Comparison of ENCODE assay signal across 9 cellular contexts in genomic region chr17:67491009-67491677, GRCh38.
DNase-seq lines count a peak whose midpoint lies in the region; ATAC-seq and TF ChIP-seq lines count a peak whose summit lies in the region.
"Had no signal": no experiment of that assay in that cellular context is flagged by ENCODE, and none has a peak within 500 bp of the region (broad histone marks: within the 10 kb centered on the region; RNA-seq: fewer than 3 reads in every experiment).

No MANE protein-coding gene starts in this region.

- no peaks in the 10 kb centered on the region for H3K27me3 Mint-ChIP-seq in naive thymus-derived CD8-positive, alpha-beta T cell
- no peaks in the 10 kb centered on the region for H3K27me3 Mint-ChIP-seq in activated naive CD4-positive, alpha-beta T cell treated with anti-CD3 and anti-CD28 coated beads, Interleukin-2, amount 10 ng/mL, durations not matched to agents 7 days and 5 days

- peaks cover 0 to 32% (median 6%) of the 10 kb centered on the region in 3 donors for H3K36me3 Mint-ChIP-seq in naive thymus-derived CD8-positive, alpha-beta T cell
- H3K36me3 Mint-ChIP-seq in activated naive CD4-positive, alpha-beta T cell treated with anti-CD3 and anti-CD28 coated beads, Interleukin-2, amount 10 ng/mL, durations not matched to agents 7 days and 5 days: peaks cover 12% of the 10 kb centered on the region

- peak overlapping the region in 7 of 10 donors; percentile 0 to 73 (median 30) for H3K4me3 Mint-ChIP-seq in naive thymus-derived CD8-positive, alpha-beta T cell
- H3K4me3 Mint-ChIP-seq in activated naive CD4-positive, alpha-beta T cell treated with anti-CD3 and anti-CD28 coated beads, Interleukin-2, amount 10 ng/mL, durations not matched to agents 7 days and 5 days: no peak overlapping the region
- H3K4me3 Mint-ChIP-seq: T-helper 1 cell treated with Interleukin-12 subunit alpha and Interleukin-12 subunit beta and Interleukin-4 antibody, amounts not matched to agents 30 μg/mL and 1 μg/mL, for 36 hours had no signal

- TF ChIP-seq CTCF in fibroblast of mammary gland (conservative IDR thresholded peaks at IDR 0.05; ENCODE audit: control insufficient read depth, insufficient read depth, low read depth, low read length): no peak

- peak overlapping the region; percentile 53 to 88 (median 68) for H3K27ac Mint-ChIP-seq in naive thymus-derived CD8-positive, alpha-beta T cell
- H3K27ac Mint-ChIP-seq in activated naive CD4-positive, alpha-beta T cell treated with anti-CD3 and anti-CD28 coated beads, Interleukin-2, amount 10 ng/mL, durations not matched to agents 7 days and 5 days: no peak overlapping the region
- H3K27ac Mint-ChIP-seq: T-helper 1 cell treated with Interleukin-12 subunit alpha and Interleukin-12 subunit beta and Interleukin-4 antibody, amounts not matched to agents 30 μg/mL and 1 μg/mL, for 36 hours had no signal

- no peak for ATAC-seq in naive thymus-derived CD8-positive, alpha-beta T cell
- no peak for ATAC-seq in GM21367 (IDR thresholded peaks at IDR 0.05; ENCODE audit: unreplicated experiment)

- CTCF ChIA-PET in activated naive CD4-positive, alpha-beta T cell treated with anti-CD3 and anti-CD28 coated beads, Interleukin-2, amount 10 ng/mL, durations not matched to agents 7 days and 5 days (lab: Charles Lee): interaction anchor here (1.6 kb wide), 1 partner anchor 16 kb away, joined by 3 read pairs; no protein-coding TSS in a partner anchor

- peak; percentile 86 for DNase-seq in DMS 273 (lab: John Stamatoyannopoulos, UW; ENCODE audit: unreplicated experiment)
- no peak for DNase-seq in DMS 273 treated with DMSO at 0.1 percent for 48 hours (lab: John Stamatoyannopoulos, UW)
- DNase-seq in SK-MEL-5 (ENCODE audit: low read depth, low spot score): peak; percentile 57
- DNase-seq in fibroblast of mammary gland (ENCODE audit: low read depth): peak; percentile 100
- no peak for DNase-seq in naive thymus-derived CD8-positive, alpha-beta T cell
- no peak for DNase-seq in HUDEP-2 (lab: John Stamatoyannopoulos, UW; ENCODE audit: unreplicated experiment in 76 of 76)
- no peak for DNase-seq in activated naive CD4-positive, alpha-beta T cell treated with anti-CD3 and anti-CD28 coated beads, Interleukin-2, amount 10 ng/mL, durations not matched to agents 7 days and 5 days

- peaks cover 48 to 90% (median 86%) of the 10 kb centered on the region in 4 donors for H3K4me1 Mint-ChIP-seq in naive thymus-derived CD8-positive, alpha-beta T cell
- H3K4me1 Mint-ChIP-seq in activated naive CD4-positive, alpha-beta T cell treated with anti-CD3 and anti-CD28 coated beads, Interleukin-2, amount 10 ng/mL, durations not matched to agents 7 days and 5 days: peaks cover 17% of the 10 kb centered on the region

- H3K4me3 ChIP-seq in fibroblast of mammary gland (ENCODE audit: control insufficient read depth, low read depth, low read length): peak overlapping the region; percentile 28

- POLR2A ChIA-PET in naive thymus-derived CD8-positive, alpha-beta T cell (lab: Charles Lee): interaction anchor here (1.0 kb wide), 1 partner anchor 226 kb away, joined by 3 read pairs; no protein-coding TSS in a partner anchor

- peaks cover 0 to under 1% (median 0%) of the 10 kb centered on the region in 9 donors for H3K9me3 Mint-ChIP-seq in naive thymus-derived CD8-positive, alpha-beta T cell
- H3K9me3 Mint-ChIP-seq in activated naive CD4-positive, alpha-beta T cell treated with anti-CD3 and anti-CD28 coated beads, Interleukin-2, amount 10 ng/mL, durations not matched to agents 7 days and 5 days: no peaks in the 10 kb centered on the region

- in situ Hi-C loops in SK-MEL-5 (cut with HindIII; ENCODE audit: low pct_unique_long_range_greater_than_20kb, low sequenced_read_pairs): no loop called here

Comparison
In these comparisons a context has a peak if more than half of its experiments do, and no peak if none do; other contexts are left out.
1. DNase-seq: peak in DMS 273 (single experiment), SK-MEL-5 (single experiment) and fibroblast of mammary gland (single experiment); none in DMS 273 treated with DMSO at 0.1 percent for 48 hours (single experiment), naive thymus-derived CD8-positive, alpha-beta T cell (0 of 10), HUDEP-2 (0 of 76) and activated naive CD4-positive, alpha-beta T cell treated with anti-CD3 and anti-CD28 coated beads, Interleukin-2, amount 10 ng/mL, durations not matched to agents 7 days and 5 days (single experiment).